In genomic region chr10:43976292-43976691, GRCh38 we compare ENCODE assay signal across 28 cellular contexts.
"Had no signal": no experiment of that assay in that cellular context is flagged by ENCODE, and none has a peak within 500 bp of the region (broad histone marks: within the 10 kb centered on the region; RNA-seq: fewer than 3 reads in every experiment).

No MANE protein-coding gene starts in this region.

- H3K9me3 Mint-ChIP-seq: nephron progenitor cell; neural crest cell; stimulated activated effector memory CD8-positive, alpha-beta T cell treated with anti-CD3 and anti-CD28 coated beads, Interleukin-12 subunit alpha, Interleukin-12 subunit beta, amount 100 ng/mL, for 72 hours; stimulated activated naive CD8-positive, alpha-beta T cell treated with anti-CD3 and anti-CD28 coated beads, Interleukin-15, Interleukin-2, amounts not matched to agents 100 ng/mL and 50 ng/mL, for 24 hours had no signal

- H3K9ac ChIP-seq: parathyroid adenoma had no signal

- H3K36me3 Mint-ChIP-seq: natural killer cell treated with Interleukin-12 subunit alpha and Interleukin-12 subunit beta and Interleukin-15 and Interleukin-18, amount 100 ng/mL, for 72 hours; stimulated activated effector memory CD8-positive, alpha-beta T cell treated with anti-CD3 and anti-CD28 coated beads, Interleukin-12 subunit alpha, Interleukin-12 subunit beta, amount 100 ng/mL, for 72 hours; stimulated activated naive B cell treated with anti-CD40 and anti-IgM and Interleukin-4, amounts not matched to agents 10 μg/mL and 1 μg/mL and 100 μg/mL, for 72 hours had no signal

- H2AFZ ChIP-seq: parathyroid adenoma had no signal

- H3K9me3 ChIP-seq: ovary, psoas muscle, right lobe of liver, sigmoid colon, stomach, thoracic aorta, thyroid gland, tibial nerve, upper lobe of left lung, vagina had no signal

- H3K4me1 Mint-ChIP-seq: stimulated activated naive B cell treated with anti-CD40 and anti-IgM and Interleukin-4, amounts not matched to agents 10 μg/mL and 1 μg/mL and 100 μg/mL, for 72 hours had no signal

- H3K27me3 Mint-ChIP-seq: progenitor cell of endocrine pancreas; stimulated activated naive B cell treated with anti-CD40 and anti-IgM and Interleukin-4, amounts not matched to agents 10 μg/mL and 1 μg/mL and 100 μg/mL, for 72 hours; stimulated activated naive CD8-positive, alpha-beta T cell treated with anti-CD3 and anti-CD28 coated beads, Interleukin-15, Interleukin-2, amounts not matched to agents 100 ng/mL and 50 ng/mL, for 24 hours had no signal

- H3K4me1 ChIP-seq: parathyroid adenoma, psoas muscle, right lobe of liver, sigmoid colon, stomach, thyroid gland, vagina had no signal

- H3K4me3 Mint-ChIP-seq: natural killer cell treated with Interleukin-12 subunit alpha and Interleukin-12 subunit beta and Interleukin-15 and Interleukin-18, amount 100 ng/mL, for 72 hours; nephron progenitor cell; neural crest cell; stimulated activated effector memory CD8-positive, alpha-beta T cell treated with anti-CD3 and anti-CD28 coated beads, Interleukin-12 subunit alpha, Interleukin-12 subunit beta, amount 100 ng/mL, for 72 hours; stimulated activated naive B cell treated with anti-CD40 and anti-IgM and Interleukin-4, amounts not matched to agents 10 μg/mL and 1 μg/mL and 100 μg/mL, for 72 hours; stimulated activated naive CD8-positive, alpha-beta T cell treated with anti-CD3 and anti-CD28 coated beads, Interleukin-15, Interleukin-2, amounts not matched to agents 100 ng/mL and 50 ng/mL, for 24 hours had no signal

- H3K36me3 ChIP-seq: ovary, right lobe of liver, sigmoid colon, stomach, thoracic aorta, thyroid gland, tibial nerve, upper lobe of left lung, vagina had no signal

- H3K79me2 ChIP-seq: parathyroid adenoma had no signal

- H3K4me3 ChIP-seq: ovary, psoas muscle, right lobe of liver, sigmoid colon, stomach, thoracic aorta, thyroid gland, tibial nerve, upper lobe of left lung, vagina had no signal

- DNase-seq: nephron progenitor cell; occipital lobe; ovary; posterior cingulate gyrus; psoas muscle; right cardiac atrium; right lobe of liver; sigmoid colon; small intestine; stimulated activated CD4-positive, alpha-beta T cell treated with anti-CD3 and anti-CD28 coated beads, Interleukin-15, amount 100 ng/mL, for 24 hours; stimulated activated CD4-positive, alpha-beta T cell treated with anti-CD3 and anti-CD28 coated beads, Interleukin-2, amount 100 ng/mL, for 24 hours; stimulated activated CD4-positive, alpha-beta T cell treated with anti-CD3 and anti-CD28 coated beads, Interleukin-2, amount 100 ng/mL, for 48 hours; stimulated activated CD4-positive, alpha-beta T cell treated with anti-CD3 and anti-CD28 coated beads, Interleukin-4, amount 100 ng/mL, for 24 hours; stimulated activated naive B cell treated with anti-CD40 and anti-IgM and Interleukin-4, amounts not matched to agents 10 μg/mL and 1 μg/mL and 100 μg/mL, for 72 hours; stimulated activated naive CD4-positive, alpha-beta T cell treated with Interleukin-2 at 50 U/mL for 16 hours; stomach; thyroid gland; trophoblast cell; upper lobe of left lung had no signal

- H3K27ac ChIP-seq: ovary, parathyroid adenoma, psoas muscle, right lobe of liver, sigmoid colon, stomach, thoracic aorta, thyroid gland, tibial nerve, upper lobe of left lung, vagina had no signal

- H3K27me3 ChIP-seq: ovary, right lobe of liver, sigmoid colon, stomach, thyroid gland, tibial nerve, upper lobe of left lung, vagina had no signal

- ATAC-seq: natural killer cell treated with Interleukin-12 subunit alpha and Interleukin-12 subunit beta and Interleukin-15 and Interleukin-18, amount 100 ng/mL, for 72 hours; psoas muscle; right cardiac atrium; right lobe of liver; stimulated activated effector memory CD8-positive, alpha-beta T cell treated with anti-CD3 and anti-CD28 coated beads, Interleukin-12 subunit alpha, Interleukin-12 subunit beta, amount 100 ng/mL, for 72 hours; stimulated activated naive B cell treated with anti-CD40 and anti-IgM and Interleukin-4, amounts not matched to agents 10 μg/mL and 1 μg/mL and 100 μg/mL, for 72 hours had no signal

- H3K27ac Mint-ChIP-seq: natural killer cell treated with Interleukin-12 subunit alpha and Interleukin-12 subunit beta and Interleukin-15 and Interleukin-18, amount 100 ng/mL, for 72 hours; nephron progenitor cell; progenitor cell of endocrine pancreas; stimulated activated effector memory CD8-positive, alpha-beta T cell treated with anti-CD3 and anti-CD28 coated beads, Interleukin-12 subunit alpha, Interleukin-12 subunit beta, amount 100 ng/mL, for 72 hours; stimulated activated naive B cell treated with anti-CD40 and anti-IgM and Interleukin-4, amounts not matched to agents 10 μg/mL and 1 μg/mL and 100 μg/mL, for 72 hours; stimulated activated naive CD8-positive, alpha-beta T cell treated with anti-CD3 and anti-CD28 coated beads, Interleukin-15, Interleukin-2, amounts not matched to agents 100 ng/mL and 50 ng/mL, for 24 hours had no signal
